Comparison of ENCODE assay signal across 1 cellular context in genomic region chr19:6572217-6572616, GRCh38.
TF ChIP-seq lines count a peak whose summit lies in the region.

No MANE protein-coding gene starts in this region.

TF ChIP-seq in GM12878, 131 proteins besides CTCF, POLR2A, EP300 and RAD21 (continued from another document):
- no peak for TF ChIP-seq ATF2 (IDR thresholded peaks at IDR 0.05; ENCODE audit: low read length)
- no peak for TF ChIP-seq RELA (IDR thresholded peaks at IDR 0.05; ENCODE audit: borderline replicate concordance, partially characterized antibody)
- TF ChIP-seq, protein P1, sequence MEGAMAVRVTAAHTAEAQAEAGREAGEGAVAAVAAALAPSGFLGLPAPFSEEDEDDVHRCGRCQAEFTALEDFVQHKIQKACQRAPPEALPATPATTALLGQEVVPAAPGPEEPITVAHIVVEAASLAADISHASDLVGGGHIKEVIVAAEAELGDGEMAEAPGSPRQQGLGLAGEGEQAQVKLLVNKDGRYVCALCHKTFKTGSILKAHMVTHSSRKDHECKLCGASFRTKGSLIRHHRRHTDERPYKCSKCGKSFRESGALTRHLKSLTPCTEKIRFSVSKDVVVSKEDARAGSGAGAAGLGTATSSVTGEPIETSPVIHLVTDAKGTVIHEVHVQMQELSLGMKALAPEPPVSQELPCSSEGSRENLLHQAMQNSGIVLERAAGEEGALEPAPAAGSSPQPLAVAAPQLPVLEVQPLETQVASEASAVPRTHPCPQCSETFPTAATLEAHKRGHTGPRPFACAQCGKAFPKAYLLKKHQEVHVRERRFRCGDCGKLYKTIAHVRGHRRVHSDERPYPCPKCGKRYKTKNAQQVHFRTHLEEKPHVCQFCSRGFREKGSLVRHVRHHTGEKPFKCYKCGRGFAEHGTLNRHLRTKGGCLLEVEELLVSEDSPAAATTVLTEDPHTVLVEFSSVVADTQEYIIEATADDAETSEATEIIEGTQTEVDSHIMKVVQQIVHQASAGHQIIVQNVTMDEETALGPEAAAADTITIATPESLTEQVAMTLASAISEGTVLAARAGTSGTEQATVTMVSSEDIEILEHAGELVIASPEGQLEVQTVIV (IDR thresholded peaks at IDR 0.05; ENCODE audit: borderline replicate concordance, partially characterized antibody), result no peak
- no peak for TF ChIP-seq CHD1 (IDR thresholded peaks at IDR 0.05; ENCODE audit: low read depth, low read length)
- no peak for TF ChIP-seq ZNF207 (IDR thresholded peaks at IDR 0.05; ENCODE audit: borderline replicate concordance)
- TF ChIP-seq FOXK2 (IDR thresholded peaks at IDR 0.05), result no peak
- no peak for TF ChIP-seq MTA3 (IDR thresholded peaks at IDR 0.05; ENCODE audit: borderline replicate concordance, low read length)
- no peak for TF ChIP-seq KAT2A (conservative IDR thresholded peaks at IDR 0.05; ENCODE audit: control insufficient read depth, low read depth, low read length)
- 0 out of 4 replicates have a peak, but pooled peaks of 1 of the 2 experiments have one; percentile 4 for TF ChIP-seq BHLHE40 (IDR thresholded peaks at IDR 0.05; ENCODE audit: borderline replicate concordance in 1 of 2, low read depth in 2 of 2, low read length in 1 of 2)
- TF ChIP-seq RAD51 (IDR thresholded peaks at IDR 0.05), result no peak
- TF ChIP-seq HDAC6 (IDR thresholded peaks at IDR 0.05; ENCODE audit: unreplicated experiment), result no peak
- TF ChIP-seq RCOR1 (conservative IDR thresholded peaks at IDR 0.05; ENCODE audit: low read depth, low read length), result no peak
- TF ChIP-seq BACH1 (IDR thresholded peaks at IDR 0.05; ENCODE audit: borderline replicate concordance), result no peak
